22 cellular contexts compared by ENCODE assay signal in genomic region chr2:133044556-133044955, GRCh38.
"Had no signal": no experiment of that assay in that cellular context is flagged by ENCODE, and none has a peak within 500 bp of the region (broad histone marks: within the 10 kb centered on the region; RNA-seq: fewer than 3 reads in every experiment).

No MANE protein-coding gene starts in this region.

- DNase-seq: activated CD4-positive, alpha-beta T cell treated with anti-CD3 and anti-CD28 coated beads, Interleukin-2, amount 10 ng/mL, durations not matched to agents 24 days and 14 days; activated CD4-positive, CD25-positive, alpha-beta regulatory T cell; activated CD8-positive, alpha-beta memory T cell treated with anti-CD3 and anti-CD28 coated beads, Interleukin-2, amount 50 U/mL, for 4 hours; activated CD8-positive, alpha-beta T cell treated with anti-CD3 and anti-CD28 coated beads, Interleukin-2, amount 10 ng/mL, durations not matched to agents 7 days and 5 days; activated gamma-delta T cell; activated T-cell treated with anti-CD3 and anti-CD28 coated beads, Interleukin-2, amount 50 U/mL, for 48 hours; central memory CD4-positive, alpha-beta T cell; glutamatergic neuron; kidney glomerular epithelial cell; left ventricle myocardium superior; small intestine; stimulated activated CD4-positive, alpha-beta T cell treated with anti-CD3 and anti-CD28 coated beads, Interleukin-4, amount 100 ng/mL, for 4 hours; stimulated activated CD8-positive, alpha-beta memory T cell treated with anti-CD3 and anti-CD28 coated beads, Interleukin-4, amount 100 ng/mL, for 48 hours; stimulated activated naive CD4-positive, alpha-beta T cell treated with Interleukin-2 at 50 U/mL for 16 hours; T-helper 17 cell; trophoblast cell had no signal

- H3K9me3 ChIP-seq: esophagus muscularis mucosa, right atrium auricular region had no signal

- H3K27ac Mint-ChIP-seq: activated CD4-positive, alpha-beta T cell treated with anti-CD3 and anti-CD28 coated beads, Interleukin-2, amount 10 ng/mL, durations not matched to agents 24 days and 14 days; activated CD8-positive, alpha-beta T cell treated with anti-CD3 and anti-CD28 coated beads, Interleukin-2, amount 10 ng/mL, durations not matched to agents 7 days and 5 days; activated naive CD4-positive, alpha-beta T cell treated with anti-CD3 and anti-CD28 coated beads, Interleukin-2, amount 50 U/mL, for 72 hours; progenitor cell of endocrine pancreas; T-helper 17 cell had no signal

- H3K4me1 ChIP-seq: esophagus muscularis mucosa, foreskin keratinocyte, right atrium auricular region had no signal

- H3K27ac ChIP-seq: coronary artery, esophagus muscularis mucosa, foreskin keratinocyte, right atrium auricular region had no signal

- H3K36me3 Mint-ChIP-seq: activated naive CD4-positive, alpha-beta T cell treated with anti-CD3 and anti-CD28 coated beads, Interleukin-2, amount 50 U/mL, for 72 hours had no signal

- H3K27me3 Mint-ChIP-seq: activated CD4-positive, alpha-beta T cell treated with anti-CD3 and anti-CD28 coated beads, Interleukin-2, amount 10 ng/mL, durations not matched to agents 24 days and 14 days; progenitor cell of endocrine pancreas; T-helper 17 cell had no signal

- H3K4me3 Mint-ChIP-seq: activated CD4-positive, alpha-beta T cell treated with anti-CD3 and anti-CD28 coated beads, Interleukin-2, amount 10 ng/mL, durations not matched to agents 24 days and 14 days; activated CD8-positive, alpha-beta T cell treated with anti-CD3 and anti-CD28 coated beads, Interleukin-2, amount 10 ng/mL, durations not matched to agents 7 days and 5 days; T-helper 17 cell had no signal

- FAIRE-seq: small intestine had no signal

- H3K36me3 ChIP-seq: esophagus muscularis mucosa, right atrium auricular region had no signal

- H3K4me1 Mint-ChIP-seq: activated CD4-positive, alpha-beta T cell treated with anti-CD3 and anti-CD28 coated beads, Interleukin-2, amount 10 ng/mL, durations not matched to agents 24 days and 14 days; T-helper 17 cell had no signal

- H3K4me3 ChIP-seq: coronary artery, esophagus muscularis mucosa, right atrium auricular region had no signal

- H3K27me3 ChIP-seq: esophagus muscularis mucosa, foreskin keratinocyte, right atrium auricular region had no signal

- H3K9me3 Mint-ChIP-seq: activated CD4-positive, alpha-beta T cell treated with anti-CD3 and anti-CD28 coated beads, Interleukin-2, amount 10 ng/mL, durations not matched to agents 24 days and 14 days had no signal
